21 cellular contexts compared by ENCODE assay signal in genomic region chr3:114714237-114714636, GRCh38.
A peak's percentile ranks its signal among the peaks of the same experiment; 100 is the strongest.
DNase-seq lines count a peak whose midpoint lies in the region; FAIRE-seq and TF ChIP-seq lines count a peak whose summit lies in the region.
"Had no signal": no experiment of that assay in that cellular context is flagged by ENCODE, and none has a peak within 500 bp of the region (broad histone marks: within the 10 kb centered on the region; RNA-seq: fewer than 3 reads in every experiment).

No MANE protein-coding gene starts in this region.

- in situ Hi-C loops in G401 (cut with HindIII; ENCODE audit: low sequenced_read_pairs), result no loop called here

- intact Hi-C loops in A673 (cut with micrococcal nuclease; ENCODE audit: unreplicated experiment), result no loop called here

- no peaks in the 10 kb centered on the region for H3K9me3 ChIP-seq in A673 (ENCODE audit: low read depth, low read length, poor library complexity, severe bottlenecking)
- H3K9me3 ChIP-seq: colonic mucosa, SK-N-SH, thoracic aorta had no signal

- DNase-seq in A673 (ENCODE audit: low spot score) (peak; percentile 4), G401 (ENCODE audit: low spot score) (peak; percentile 37), NCI-H2196 treated with DMSO at 0.1 percent for 48 hours (lab: John Stamatoyannopoulos, UW; ENCODE audit: unreplicated experiment) (peak; percentile 46), fibroblast of pulmonary artery (ENCODE audit: low read depth) (peak; percentile 6), NCI-H774 (lab: John Stamatoyannopoulos, UW) (no peak), HTR-8/SVneo (ENCODE audit: insufficient read length, low spot score) (no peak)
- DNase-seq in activated CD4-positive, alpha-beta T cell treated with anti-CD3 and anti-CD28 coated beads, Interleukin-2, amount 50 U/mL, for 1 hour, result no peak
- no peak for DNase-seq in activated T-cell treated with anti-CD3 and anti-CD28 coated beads, Interleukin-2, amount 50 U/mL, for 48 hours
- DNase-seq: activated CD4-positive, alpha-beta T cell treated with anti-CD3 and anti-CD28 coated beads, Interleukin-2, amount 10 ng/mL, durations not matched to agents 24 days and 14 days; activated naive CD4-positive, alpha-beta T cell; colonic mucosa; Karpas-422; naive B cell; NCI-H1694; NCI-H526 treated with DMSO at 0.1 percent for 48 hours; posterior cingulate gyrus; SK-N-SH; T1000 had no signal

- TF ChIP-seq CTCF in A673 (conservative IDR thresholded peaks at IDR 0.05; ENCODE audit: low read depth, low read length) (no peak), fibroblast of pulmonary artery (IDR thresholded peaks at IDR 0.05; ENCODE audit: low read length, missing control alignments) (no peak)

- POLR2A ChIA-PET in A673 (lab: Charles Lee; ENCODE audit: low non-redundant PET), result no interaction called here

- CTCF ChIA-PET in A673 (lab: Charles Lee), result no interaction called here

- no peaks in the 10 kb centered on the region for H3K27me3 ChIP-seq in A673 (replicated peaks; ENCODE audit: insufficient read depth, low read depth, low read length, poor library complexity)
- H3K27me3 ChIP-seq: colonic mucosa had no signal

- no peak overlapping the region for H3K27ac ChIP-seq in A673 (ENCODE audit: low read depth, low read length, poor library complexity, severe bottlenecking)
- H3K27ac ChIP-seq: colonic mucosa, thoracic aorta had no signal

- no TSS peak for BruUV-seq in A673 (replicated peaks; lab: Mats Ljungman, UMichigan)

- H3K4me1 ChIP-seq in A673 (ENCODE audit: insufficient read depth, low read length, poor library complexity, severe bottlenecking), result no peaks in the 10 kb centered on the region
- H3K4me1 ChIP-seq: colonic mucosa had no signal

- no peaks in the 10 kb centered on the region for H3K36me3 ChIP-seq in A673 (ENCODE audit: insufficient read depth, low read length, poor library complexity, severe bottlenecking)
- H3K36me3 ChIP-seq: colonic mucosa, thoracic aorta had no signal

- FAIRE-seq in HTR-8/SVneo (lab: Jason Lieb, UNC), result no peak
- FAIRE-seq: astrocyte had no signal

- no peak overlapping the region for H3K4me3 ChIP-seq in A673 (ENCODE audit: low read depth, low read length, poor library complexity, severe bottlenecking)
- H3K4me3 ChIP-seq in fibroblast of pulmonary artery (replicated peaks; ENCODE audit: low read depth, low read length), result no peak overlapping the region
- H3K4me3 ChIP-seq: colonic mucosa, lung, thoracic aorta had no signal

Comparison
In these comparisons a context has a peak if more than half of its experiments do, and no peak if none do; other contexts are left out.
1. DNase-seq: peak in A673 (single experiment), G401 (single experiment), NCI-H2196 treated with DMSO at 0.1 percent for 48 hours (single experiment) and fibroblast of pulmonary artery (single experiment); none in NCI-H774 (single experiment), activated CD4-positive, alpha-beta T cell treated with anti-CD3 and anti-CD28 coated beads, Interleukin-2, amount 50 U/mL, for 1 hour (single experiment), HTR-8/SVneo (single experiment) and activated T-cell treated with anti-CD3 and anti-CD28 coated beads, Interleukin-2, amount 50 U/mL, for 48 hours (0 of 2).